Comparison of ENCODE assay signal across 6 cellular contexts in the genomic region with DNA sequence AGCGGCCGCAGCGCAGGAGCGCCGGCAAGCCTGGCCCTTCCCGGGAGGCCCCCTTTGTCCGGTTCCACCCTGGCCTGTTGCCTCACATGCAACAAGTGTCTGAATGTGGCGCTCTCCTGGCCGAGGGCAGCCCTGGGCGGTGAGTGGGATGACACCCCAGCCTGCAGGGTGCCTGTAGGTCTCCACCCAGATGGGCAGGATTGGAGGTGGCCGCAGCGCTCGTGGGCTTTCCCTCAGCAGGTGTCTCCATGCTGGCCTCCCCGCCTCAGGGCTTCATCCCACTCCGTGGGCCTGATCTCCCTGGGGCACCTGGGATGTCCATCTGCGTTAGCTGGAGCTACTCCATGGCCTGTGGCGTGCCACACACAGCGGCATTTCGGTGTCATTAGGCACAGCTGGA. TPM values are rescaled to one million over a fixed set of nuclear protein-coding genes. Genes with fewer than 3 reads are reported as not detected.
DNase-seq lines count a peak whose midpoint lies in the region; ATAC-seq, FAIRE-seq and TF ChIP-seq lines count a peak whose summit lies in the region.

No MANE protein-coding gene starts in this region.

- H3K27me3 ChIP-seq in HUES48 (ENCODE audit: control insufficient read depth, insufficient read depth, low read length) (no peaks in the 10 kb centered on the region), colonic mucosa (no peaks in the 10 kb centered on the region), pancreas (no peaks in the 10 kb centered on the region)

- intact Hi-C loops in colonic mucosa (cut with DNase I) (no loop called here), pancreas (cut with DNase I) (no loop called here)

- 54 to 60% methylated on average over 19 of the region's 19 CpGs for WGBS in pancreas, 2 donors

- H3K36me3 ChIP-seq in HUES48 (ENCODE audit: control insufficient read depth, insufficient read depth, low read length) (peaks cover 13% of the 10 kb centered on the region), colonic mucosa (no peaks in the 10 kb centered on the region), pancreas (no peaks in the 10 kb centered on the region)

- no peak overlapping the region for H3K27ac ChIP-seq in HUES48 (ENCODE audit: low read depth, low read length)
- H3K27ac ChIP-seq in colonic mucosa = no peak overlapping the region
- H3K27ac ChIP-seq in pancreas = no peak overlapping the region

- ATAC-seq in pancreas = no peak

- DNase-seq in colonic mucosa (no peak), pancreas (peak in 2 of 6 donors; percentile 55 to 75), islet precursor cell (no peak), NCI-H2029 treated with DMSO at 0.1 percent for 48 hours (lab: John Stamatoyannopoulos, UW) (no peak), kidney glomerular epithelial cell (lab: John Stamatoyannopoulos, UW) (no peak)

- H3K9me3 ChIP-seq in HUES48 (ENCODE audit: control insufficient read depth, insufficient read depth, low read length) = no peaks in the 10 kb centered on the region
- no peaks in the 10 kb centered on the region for H3K9me3 ChIP-seq in colonic mucosa
- no peaks in the 10 kb centered on the region for H3K9me3 ChIP-seq in pancreas

- FAIRE-seq in pancreas (lab: Jason Lieb, UNC) = no peak

- H3K4me3 ChIP-seq in HUES48 (ENCODE audit: low read depth, low read length) (peak overlapping the region; percentile 100), colonic mucosa (peak overlapping the region; percentile 95), pancreas (peak overlapping the region in 3 of 4 donors; percentile 95 to 100 (median 99))

- H3K9ac ChIP-seq in HUES48 (ENCODE audit: low read depth, low read length) (no peak overlapping the region), colonic mucosa (ENCODE audit: low read depth in 2 of 2, low read length in 2 of 2) (peak overlapping the region; percentile 87 to 98)

- no peak for TF ChIP-seq CTCF in colonic mucosa (IDR thresholded peaks at IDR 0.05)
- no peak for TF ChIP-seq CTCF in pancreas (IDR thresholded peaks at IDR 0.05)

- peaks cover 5% of the 10 kb centered on the region; the same call in 1 of the 2 replicates for H3K4me1 ChIP-seq in HUES48 (ENCODE audit: control insufficient read depth, insufficient read depth, low read length)
- H3K4me1 ChIP-seq in colonic mucosa = peaks cover 14% of the 10 kb centered on the region
- H3K4me1 ChIP-seq in pancreas = peaks cover 0 to 16% (median 7%) of the 10 kb centered on the region in 3 donors

RNA-seq across cellular contexts. Expression of gene MIB2, which starts 1.5 kb away (rescaled TPM):
- 100 to 1,000 TPM in 1 of 2 donors, 10 to 100 TPM in 1; 57.0 to 121 TPM for total RNA-seq in colonic mucosa
- total RNA-seq in pancreas = 10 to 100 TPM; 27.4 to 60.8 (median 32.4) TPM
- 100 to 1,000 TPM; 140 to 253 TPM for polyA plus RNA-seq in pancreas

RNA-seq across cellular contexts. Expression of gene MMP23B, which starts 15.1 kb away (rescaled TPM):
- total RNA-seq in colonic mucosa (1 to 10 TPM; 3.0 to 5.8 TPM), pancreas (1 to 10 TPM in 3 of 6 donors, under 1 TPM in 3; 0.46 to 6.9 (median 1.6) TPM)
- polyA plus RNA-seq in pancreas = 10 to 100 TPM in 1 of 2 donors, 1 to 10 TPM in 1; 1.1 to 12.3 TPM

RNA-seq across cellular contexts. Expression of gene FNDC10, which starts 16.9 kb away (rescaled TPM):
- total RNA-seq in colonic mucosa (1 to 10 TPM; 2.9 to 4.2 TPM), pancreas (1 to 10 TPM in 2 of 6 donors, under 1 TPM in 4; 0.28 to 2.4 (median 0.71) TPM)
- polyA plus RNA-seq in pancreas = 1 to 10 TPM; 1.6 to 2.3 TPM

RNA-seq across cellular contexts. Expression of gene CDK11B, which starts 42.0 kb away (rescaled TPM):
- total RNA-seq in colonic mucosa = 10 to 100 TPM; 31.8 to 44.7 TPM
- total RNA-seq in pancreas = 10 to 100 TPM in 4 of 6 donors, 1 to 10 TPM in 2; 9.0 to 11.1 (median 10.6) TPM
- 10 to 100 TPM; 28.8 to 31.8 TPM for polyA plus RNA-seq in pancreas

RNA-seq across cellular contexts. Expression of gene SSU72, which starts 42.2 kb away (rescaled TPM):
- 100 to 1,000 TPM; 120 to 175 TPM for total RNA-seq in colonic mucosa
- 10 to 100 TPM; 49.2 to 63.2 (median 54.4) TPM for total RNA-seq in pancreas
- polyA plus RNA-seq in pancreas = 10 to 100 TPM; 57.9 to 74.3 TPM
